1 cellular context compared by ENCODE assay signal in the genomic region with DNA sequence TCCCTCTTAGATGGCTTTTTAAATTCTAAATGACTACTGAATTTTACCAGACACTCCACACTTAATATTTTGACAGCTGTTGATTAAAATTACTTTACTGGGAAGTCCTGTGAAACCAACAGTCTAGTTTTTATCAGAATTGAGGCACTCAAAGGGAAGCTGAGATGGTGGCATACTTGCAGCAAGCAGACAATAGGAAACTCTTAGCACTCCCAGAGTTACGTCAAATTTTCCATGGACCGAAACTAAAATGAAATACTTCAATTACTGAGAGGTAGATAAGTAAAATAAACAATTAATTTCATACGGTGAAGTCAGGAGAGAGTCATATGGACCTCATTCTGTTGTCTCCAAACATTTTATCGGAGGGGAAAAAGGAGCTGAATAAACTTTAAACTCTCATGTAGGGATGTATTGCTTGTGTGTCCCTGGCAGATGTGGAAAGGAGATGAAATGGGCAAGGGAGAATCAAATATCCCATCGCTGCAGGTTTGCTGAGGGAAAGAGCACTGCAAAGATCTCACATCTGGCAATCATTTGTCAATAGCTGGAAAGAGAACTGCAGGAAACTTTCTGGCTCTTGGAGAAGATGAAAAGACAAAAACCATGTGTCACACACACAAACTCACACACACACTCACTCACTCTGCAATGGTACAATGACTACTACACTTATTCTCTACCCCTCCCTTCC.
TF ChIP-seq lines count a peak whose summit lies in the region.

No MANE protein-coding gene starts in this region.

TF ChIP-seq in WTC11, 78 proteins besides CTCF, POLR2A, EP300 and RAD21 (continued from another document):
- TF ChIP-seq, protein P1, sequence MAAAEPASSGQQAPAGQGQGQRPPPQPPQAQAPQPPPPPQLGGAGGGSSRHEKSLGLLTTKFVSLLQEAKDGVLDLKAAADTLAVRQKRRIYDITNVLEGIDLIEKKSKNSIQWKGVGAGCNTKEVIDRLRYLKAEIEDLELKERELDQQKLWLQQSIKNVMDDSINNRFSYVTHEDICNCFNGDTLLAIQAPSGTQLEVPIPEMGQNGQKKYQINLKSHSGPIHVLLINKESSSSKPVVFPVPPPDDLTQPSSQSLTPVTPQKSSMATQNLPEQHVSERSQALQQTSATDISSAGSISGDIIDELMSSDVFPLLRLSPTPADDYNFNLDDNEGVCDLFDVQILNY (CRISPR knock-in tag; IDR thresholded peaks at IDR 0.05), result no peak
- no peak for TF ChIP-seq RELA (CRISPR knock-in tag; IDR thresholded peaks at IDR 0.05; ENCODE audit: borderline replicate concordance)
- TF ChIP-seq, protein P2, sequence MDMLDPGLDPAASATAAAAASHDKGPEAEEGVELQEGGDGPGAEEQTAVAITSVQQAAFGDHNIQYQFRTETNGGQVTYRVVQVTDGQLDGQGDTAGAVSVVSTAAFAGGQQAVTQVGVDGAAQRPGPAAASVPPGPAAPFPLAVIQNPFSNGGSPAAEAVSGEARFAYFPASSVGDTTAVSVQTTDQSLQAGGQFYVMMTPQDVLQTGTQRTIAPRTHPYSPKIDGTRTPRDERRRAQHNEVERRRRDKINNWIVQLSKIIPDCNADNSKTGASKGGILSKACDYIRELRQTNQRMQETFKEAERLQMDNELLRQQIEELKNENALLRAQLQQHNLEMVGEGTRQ (CRISPR knock-in tag; IDR thresholded peaks at IDR 0.05), result no peak
- no peak for TF ChIP-seq FOXP1 (CRISPR knock-in tag; IDR thresholded peaks at IDR 0.05; ENCODE audit: borderline replicate concordance)
- TF ChIP-seq, protein P3, sequence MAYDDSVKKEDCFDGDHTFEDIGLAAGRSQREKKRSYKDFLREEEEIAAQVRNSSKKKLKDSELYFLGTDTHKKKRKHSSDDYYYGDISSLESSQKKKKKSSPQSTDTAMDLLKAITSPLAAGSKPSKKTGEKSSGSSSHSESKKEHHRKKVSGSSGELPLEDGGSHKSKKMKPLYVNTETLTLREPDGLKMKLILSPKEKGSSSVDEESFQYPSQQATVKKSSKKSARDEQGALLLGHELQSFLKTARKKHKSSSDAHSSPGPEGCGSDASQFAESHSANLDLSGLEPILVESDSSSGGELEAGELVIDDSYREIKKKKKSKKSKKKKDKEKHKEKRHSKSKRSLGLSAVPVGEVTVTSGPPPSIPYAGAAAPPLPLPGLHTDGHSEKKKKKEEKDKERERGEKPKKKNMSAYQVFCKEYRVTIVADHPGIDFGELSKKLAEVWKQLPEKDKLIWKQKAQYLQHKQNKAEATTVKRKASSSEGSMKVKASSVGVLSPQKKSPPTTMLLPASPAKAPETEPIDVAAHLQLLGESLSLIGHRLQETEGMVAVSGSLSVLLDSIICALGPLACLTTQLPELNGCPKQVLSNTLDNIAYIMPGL (CRISPR knock-in tag; IDR thresholded peaks at IDR 0.05), result no peak
- TF ChIP-seq TP53 (CRISPR knock-in tag; IDR thresholded peaks at IDR 0.05), result no peak
- no peak for TF ChIP-seq CREM (CRISPR knock-in tag; IDR thresholded peaks at IDR 0.05)
- TF ChIP-seq, protein P4, sequence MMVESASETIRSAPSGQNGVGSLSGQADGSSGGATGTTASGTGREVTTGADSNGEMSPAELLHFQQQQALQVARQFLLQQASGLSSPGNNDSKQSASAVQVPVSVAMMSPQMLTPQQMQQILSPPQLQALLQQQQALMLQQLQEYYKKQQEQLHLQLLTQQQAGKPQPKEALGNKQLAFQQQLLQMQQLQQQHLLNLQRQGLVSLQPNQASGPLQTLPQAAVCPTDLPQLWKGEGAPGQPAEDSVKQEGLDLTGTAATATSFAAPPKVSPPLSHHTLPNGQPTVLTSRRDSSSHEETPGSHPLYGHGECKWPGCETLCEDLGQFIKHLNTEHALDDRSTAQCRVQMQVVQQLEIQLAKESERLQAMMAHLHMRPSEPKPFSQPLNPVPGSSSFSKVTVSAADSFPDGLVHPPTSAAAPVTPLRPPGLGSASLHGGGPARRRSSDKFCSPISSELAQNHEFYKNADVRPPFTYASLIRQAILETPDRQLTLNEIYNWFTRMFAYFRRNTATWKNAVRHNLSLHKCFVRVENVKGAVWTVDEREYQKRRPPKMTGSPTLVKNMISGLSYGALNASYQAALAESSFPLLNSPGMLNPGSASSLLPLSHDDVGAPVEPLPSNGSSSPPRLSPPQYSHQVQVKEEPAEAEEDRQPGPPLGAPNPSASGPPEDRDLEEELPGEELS (CRISPR knock-in tag; IDR thresholded peaks at IDR 0.05), result no peak
- TF ChIP-seq NR1H2 (CRISPR knock-in tag; IDR thresholded peaks at IDR 0.05), result no peak
- no peak for TF ChIP-seq NR3C1 (CRISPR knock-in tag; conservative IDR thresholded peaks at IDR 0.05; ENCODE audit: low read depth)
- TF ChIP-seq, protein P5, sequence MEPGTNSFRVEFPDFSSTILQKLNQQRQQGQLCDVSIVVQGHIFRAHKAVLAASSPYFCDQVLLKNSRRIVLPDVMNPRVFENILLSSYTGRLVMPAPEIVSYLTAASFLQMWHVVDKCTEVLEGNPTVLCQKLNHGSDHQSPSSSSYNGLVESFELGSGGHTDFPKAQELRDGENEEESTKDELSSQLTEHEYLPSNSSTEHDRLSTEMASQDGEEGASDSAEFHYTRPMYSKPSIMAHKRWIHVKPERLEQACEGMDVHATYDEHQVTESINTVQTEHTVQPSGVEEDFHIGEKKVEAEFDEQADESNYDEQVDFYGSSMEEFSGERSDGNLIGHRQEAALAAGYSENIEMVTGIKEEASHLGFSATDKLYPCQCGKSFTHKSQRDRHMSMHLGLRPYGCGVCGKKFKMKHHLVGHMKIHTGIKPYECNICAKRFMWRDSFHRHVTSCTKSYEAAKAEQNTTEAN (CRISPR knock-in tag; IDR thresholded peaks at IDR 0.05), result no peak
